10 cellular contexts compared by ENCODE assay signal in genomic region chr10:113058175-113058961, GRCh38.
DNase-seq lines count a peak whose midpoint lies in the region; ATAC-seq and TF ChIP-seq lines count a peak whose summit lies in the region.
"Had no signal": no experiment of that assay in that cellular context is flagged by ENCODE, and none has a peak within 500 bp of the region (broad histone marks: within the 10 kb centered on the region; RNA-seq: fewer than 3 reads in every experiment).

No MANE protein-coding gene starts in this region.

- ATAC-seq in RWPE2 (ENCODE audit: low read depth) (peak; percentile 79), gastrocnemius medialis (no peak), HG03045 (IDR thresholded peaks at IDR 0.05; ENCODE audit: unreplicated experiment) (no peak), GM21390 (IDR thresholded peaks at IDR 0.05; ENCODE audit: unreplicated experiment) (no peak)

- intact Hi-C loops in gastrocnemius medialis (cut with DNase I; ENCODE audit: low total_unique reads) (no loop called here), PC-9 (cut with micrococcal nuclease; ENCODE audit: unreplicated experiment) (no loop called here)

- H3K79me2 ChIP-seq in PC-9 (ENCODE audit: low read depth), result peaks cover 5% of the 10 kb centered on the region; the same call in 1 of the 2 replicates

- CTCF ChIA-PET in PC-9 (lab: Charles Lee), result interaction anchor here (0.5 kb wide), 1 partner anchor 467 kb away, joined by 3 read pairs; no protein-coding TSS in a partner anchor

- no peaks in the 10 kb centered on the region for H3K36me3 ChIP-seq in RWPE2 (ENCODE audit: low read depth)
- no peaks in the 10 kb centered on the region for H3K36me3 ChIP-seq in gastrocnemius medialis
- no peaks in the 10 kb centered on the region for H3K36me3 ChIP-seq in PC-9 (ENCODE audit: low read depth)
- H3K36me3 ChIP-seq: right lobe of liver had no signal

- no peaks in the 10 kb centered on the region for H4K20me1 ChIP-seq in PC-9 (ENCODE audit: insufficient read depth)

- H3F3A ChIP-seq in PC-9 (ENCODE audit: insufficient read depth, low read depth), result no peaks in the 10 kb centered on the region

- no peak for TF ChIP-seq POLR2A in gastrocnemius medialis (IDR thresholded peaks at IDR 0.05)

- H2AFZ ChIP-seq in PC-9, result no peak overlapping the region

- DNase-seq in H4 (ENCODE audit: low spot score) (peak; percentile 75), RWPE2 (ENCODE audit: low spot score) (no peak), fibroblast of villous mesenchyme (ENCODE audit: low read depth) (peak; percentile 96), gastrocnemius medialis (no peak), PC-9 (no peak)
- no peak for DNase-seq in effector CD4-positive, alpha-beta T cell
- DNase-seq: NCI-H1048, right lobe of liver had no signal

- no peak for TF ChIP-seq CTCF in RWPE2 (IDR thresholded peaks at IDR 0.05; ENCODE audit: poor library complexity, severe bottlenecking)
- no peak for TF ChIP-seq CTCF in fibroblast of villous mesenchyme (IDR thresholded peaks at IDR 0.05; ENCODE audit: insufficient read depth, low read depth, low read length)
- no peak for TF ChIP-seq CTCF in gastrocnemius medialis (IDR thresholded peaks at IDR 0.05 in 4 of 5, conservative IDR thresholded peaks at IDR 0.05 in 1 of 5)
- TF ChIP-seq CTCF in PC-9 (conservative IDR thresholded peaks at IDR 0.05), result no peak

- POLR2A ChIA-PET in PC-9 (lab: Charles Lee; ENCODE audit: unreplicated experiment), result no interaction called here

- no peak overlapping the region for H3K4me2 ChIP-seq in PC-9

- H3K4me3 ChIP-seq in RWPE2 (ENCODE audit: severe bottlenecking) (no peak overlapping the region), fibroblast of villous mesenchyme (ENCODE audit: low read depth, low read length) (peak overlapping the region; percentile 36), gastrocnemius medialis (no peak overlapping the region), PC-9 (no peak overlapping the region)
- H3K4me3 ChIP-seq: right lobe of liver had no signal

- H3K27ac ChIP-seq in RWPE2 (ENCODE audit: poor library complexity, severe bottlenecking) (peak overlapping the region; percentile 76), gastrocnemius medialis (peak overlapping the region; percentile 16 to 69 (median 62)), PC-9 (no peak overlapping the region)

- H3K9me3 ChIP-seq in RWPE2 (ENCODE audit: severe bottlenecking), result no peaks in the 10 kb centered on the region
- H3K9me3 ChIP-seq in gastrocnemius medialis, result no peaks in the 10 kb centered on the region
- H3K9me3 ChIP-seq in PC-9 (ENCODE audit: insufficient read depth, low read depth), result no peaks in the 10 kb centered on the region
- H3K9me3 ChIP-seq: right lobe of liver had no signal

- H3K9me2 ChIP-seq in PC-9 (ENCODE audit: insufficient read depth), result no peaks in the 10 kb centered on the region

- in situ Hi-C loops in gastrocnemius medialis (cut with MboI; ENCODE audit: low sequenced_read_pairs in 4 of 4), result no loop called here

- H3K27me3 ChIP-seq in RWPE2 (ENCODE audit: insufficient read depth, poor library complexity, severe bottlenecking) (no peaks in the 10 kb centered on the region), gastrocnemius medialis (no peaks in the 10 kb centered on the region), PC-9 (ENCODE audit: insufficient read depth, low read depth) (no peaks in the 10 kb centered on the region)
- H3K27me3 ChIP-seq: right lobe of liver had no signal

- BruUV-seq in PC-9 (replicated peaks; lab: Mats Ljungman, UMichigan), result no TSS peak

- H3K4me1 ChIP-seq in RWPE2 (ENCODE audit: insufficient read depth, poor library complexity, severe bottlenecking) (peaks cover 54% of the 10 kb centered on the region), gastrocnemius medialis (peaks cover 34 to 43% of the 10 kb centered on the region in 2 donors), PC-9 (replicated peaks; ENCODE audit: insufficient read depth) (peaks cover 11% of the 10 kb centered on the region)

Comparison
In these comparisons a context has a peak if more than half of its experiments do, and no peak if none do; other contexts are left out.
1. DNase-seq: peak in H4 (single experiment) and fibroblast of villous mesenchyme (single experiment); none in RWPE2 (single experiment), gastrocnemius medialis (0 of 2), PC-9 (0 of 2) and effector CD4-positive, alpha-beta T cell (single experiment).